Comparison of ENCODE assay signal across 8 cellular contexts in the genomic region with DNA sequence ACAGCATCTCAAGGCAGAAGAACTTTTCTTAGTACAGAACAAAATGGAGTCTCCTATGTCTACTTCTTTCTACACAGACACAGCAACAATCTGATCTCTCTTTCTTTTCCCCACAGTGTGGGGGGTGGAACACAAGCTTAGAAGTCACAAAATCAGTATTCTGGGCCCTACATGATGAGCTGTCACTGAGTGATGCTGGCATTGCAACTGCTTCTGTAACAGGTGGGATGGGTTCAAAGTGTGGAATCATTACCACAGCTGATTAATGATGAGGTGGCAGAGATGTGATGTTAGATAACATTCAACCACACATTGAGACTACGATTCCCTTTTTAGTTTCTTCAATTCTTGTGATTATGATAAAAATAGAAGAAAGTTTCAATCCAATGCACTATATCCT. TPM values are rescaled to one million over a fixed set of nuclear protein-coding genes. Genes with fewer than 3 reads are reported as not detected.
A peak's percentile ranks its signal among the peaks of the same experiment; 100 is the strongest.
DNase-seq lines count a peak whose midpoint lies in the region; ATAC-seq, FAIRE-seq and TF ChIP-seq lines count a peak whose summit lies in the region.
"Not testable (repeated sequence)": the region's sequence is repeated elsewhere in the genome, so short reads cannot be mapped to it uniquely, and the experiment has no call there.

No MANE protein-coding gene starts in this region.

- POLR2A ChIA-PET in A549 (lab: Yijun Ruan, JAX); activated CD4-positive, alpha-beta memory T cell treated with anti-CD3 and anti-CD28 coated beads for 36 hours (lab: Charles Lee); naive thymus-derived CD4-positive, alpha-beta T cell (lab: Charles Lee): not testable (repeated sequence)
- POLR2A ChIA-PET in T-cell (lab: Charles Lee) = interaction anchor here in 1 of 2 donors (0.7 kb wide), 1 partner anchor 8 kb away, joined by 3 read pairs; no protein-coding TSS in a partner anchor

- not testable (repeated sequence) for H3K4me3 Mint-ChIP-seq in T-cell; activated CD4-positive, alpha-beta memory T cell treated with anti-CD3 and anti-CD28 coated beads for 36 hours; activated naive CD4-positive, alpha-beta T cell treated with anti-CD3 and anti-CD28 coated beads for 36 hours; endodermal cell; naive thymus-derived CD4-positive, alpha-beta T cell

- not testable (repeated sequence) for H3K27ac ChIP-seq in A549; endodermal cell (ENCODE audit: low read depth, low read length); naive thymus-derived CD4-positive, alpha-beta T cell (ENCODE audit: low read depth, low read length)

- TF ChIP-seq POLR2A in A549 (IDR thresholded peaks at IDR 0.05; ENCODE audit: low read length) = not testable (repeated sequence)

- intact Hi-C loops in activated CD4-positive, alpha-beta memory T cell treated with anti-CD3 and anti-CD28 coated beads for 36 hours (cut with micrococcal nuclease); activated naive CD4-positive, alpha-beta T cell treated with anti-CD3 and anti-CD28 coated beads for 36 hours (cut with micrococcal nuclease); naive thymus-derived CD4-positive, alpha-beta T cell (cut with micrococcal nuclease): not testable (repeated sequence)

- H3K9ac ChIP-seq in endodermal cell (ENCODE audit: extremely low read depth, low read length, poor library complexity, severe bottlenecking) = not testable (repeated sequence)

- not testable (repeated sequence) for H3K27me3 ChIP-seq in endodermal cell (ENCODE audit: control insufficient read depth, insufficient read depth, low read length, poor library complexity, severe bottlenecking); naive thymus-derived CD4-positive, alpha-beta T cell (ENCODE audit: control insufficient read depth in 2 of 2, insufficient read depth in 2 of 2, low read length in 2 of 2)

- 35% methylated on average over 1 of the region's 1 CpG for WGBS in A549 (ENCODE audit: missing lambda C conversion rate)
- no CpG with 5 or more reads among the region's 1 CpG for WGBS in endodermal cell (ENCODE audit: insufficient coverage in 1 of 2, insufficient read length in 1 of 2), 2 experiments

- not testable (repeated sequence) for H3K9me3 ChIP-seq in A549; endodermal cell (ENCODE audit: control insufficient read depth, low read length); naive thymus-derived CD4-positive, alpha-beta T cell (ENCODE audit: control insufficient read depth in 2 of 3, low read length in 3 of 3)

- not testable (repeated sequence) for H3K9me3 Mint-ChIP-seq in T-cell; activated CD4-positive, alpha-beta memory T cell treated with anti-CD3 and anti-CD28 coated beads for 36 hours; activated naive CD4-positive, alpha-beta T cell treated with anti-CD3 and anti-CD28 coated beads for 36 hours; endodermal cell; naive thymus-derived CD4-positive, alpha-beta T cell

- not testable (repeated sequence) for H3K36me3 ChIP-seq in endodermal cell (ENCODE audit: control insufficient read depth, insufficient read depth, low read length); naive thymus-derived CD4-positive, alpha-beta T cell (ENCODE audit: control insufficient read depth in 2 of 3, insufficient read depth in 3 of 3, low read length in 3 of 3)

- not testable (repeated sequence) for TF ChIP-seq EP300 in A549 (IDR thresholded peaks at IDR 0.05)

- not testable (repeated sequence) for ATAC-seq in A549
- ATAC-seq in T-cell (replicated peaks in 1 of 4) = peak; percentile 43 to 68 (median 54)
- ATAC-seq in naive thymus-derived CD4-positive, alpha-beta T cell = peak; percentile 67

- H3K27me3 Mint-ChIP-seq in T-cell; activated CD4-positive, alpha-beta memory T cell treated with anti-CD3 and anti-CD28 coated beads for 36 hours; activated naive CD4-positive, alpha-beta T cell treated with anti-CD3 and anti-CD28 coated beads for 36 hours (ENCODE audit: low read depth); endodermal cell (ENCODE audit: insufficient read depth); naive thymus-derived CD4-positive, alpha-beta T cell: not testable (repeated sequence)

- not testable (repeated sequence) for TF ChIP-seq CTCF in A549 (IDR thresholded peaks at IDR 0.05); endodermal cell (conservative IDR thresholded peaks at IDR 0.05)

- peaks cover 24% of the 10 kb centered on the region for H3K4me1 ChIP-seq in A549
- not testable (repeated sequence) for H3K4me1 ChIP-seq in endodermal cell (ENCODE audit: control insufficient read depth, insufficient read depth, low read length); naive thymus-derived CD4-positive, alpha-beta T cell (ENCODE audit: control insufficient read depth in 2 of 2, insufficient read depth in 2 of 2, low read length in 2 of 2)

- DNase-seq in A549 (ENCODE audit: low read depth in 1 of 2, low spot score in 1 of 2); T-cell; naive thymus-derived CD4-positive, alpha-beta T cell: not testable (repeated sequence)
- DNase-seq in HS-5 (ENCODE audit: low read depth) (peak; percentile 76), endodermal cell (peak; percentile 29)
- peak; percentile 78 for DNase-seq in activated CD4-positive, alpha-beta memory T cell treated with anti-CD3 and anti-CD28 coated beads for 36 hours
- DNase-seq in activated naive CD4-positive, alpha-beta T cell treated with anti-CD3 and anti-CD28 coated beads for 36 hours = peak; percentile 79
- peak; percentile 45 to 60 (median 46) for DNase-seq in stimulated activated CD4-positive, alpha-beta T cell treated with anti-CD3 and anti-CD28 coated beads, TNF-alpha, amount 100 ng/mL, for 24 hours (ENCODE audit: low read depth in 3 of 3)

- H3K27ac Mint-ChIP-seq in T-cell = peak overlapping the region in 1 of 2 donors; percentile 56
- peak overlapping the region; percentile 70 for H3K27ac Mint-ChIP-seq in activated CD4-positive, alpha-beta memory T cell treated with anti-CD3 and anti-CD28 coated beads for 36 hours
- peak overlapping the region; percentile 80 for H3K27ac Mint-ChIP-seq in activated naive CD4-positive, alpha-beta T cell treated with anti-CD3 and anti-CD28 coated beads for 36 hours
- not testable (repeated sequence) for H3K27ac Mint-ChIP-seq in endodermal cell; naive thymus-derived CD4-positive, alpha-beta T cell

- H3K4me3 ChIP-seq in A549; endodermal cell (ENCODE audit: low read length); naive thymus-derived CD4-positive, alpha-beta T cell (ENCODE audit: low read length): not testable (repeated sequence)

- FAIRE-seq in A549 (lab: Jason Lieb, UNC) = peak; percentile 7

- CTCF ChIA-PET in A549 (lab: Yijun Ruan, JAX) = interaction anchor here (6.2 kb wide), 1 partner anchor 15 kb away, joined by 169 read pairs; no protein-coding TSS in a partner anchor
- CTCF ChIA-PET in T-cell (lab: Charles Lee); naive thymus-derived CD4-positive, alpha-beta T cell (lab: Charles Lee): not testable (repeated sequence)
- CTCF ChIA-PET in activated CD4-positive, alpha-beta memory T cell treated with anti-CD3 and anti-CD28 coated beads for 36 hours (lab: Charles Lee) = interaction anchor here (0.9 kb wide), 1 partner anchor 107 kb away, joined by 4 read pairs; no protein-coding TSS in a partner anchor
- CTCF ChIA-PET in activated naive CD4-positive, alpha-beta T cell treated with anti-CD3 and anti-CD28 coated beads for 36 hours (lab: Charles Lee) = interaction anchor here (0.7 kb wide), 1 partner anchor 128 kb away, joined by 3 read pairs; no protein-coding TSS in a partner anchor

- not testable (repeated sequence) for H3K36me3 Mint-ChIP-seq in T-cell; activated CD4-positive, alpha-beta memory T cell treated with anti-CD3 and anti-CD28 coated beads for 36 hours; activated naive CD4-positive, alpha-beta T cell treated with anti-CD3 and anti-CD28 coated beads for 36 hours (ENCODE audit: low read depth); endodermal cell (ENCODE audit: low read depth); naive thymus-derived CD4-positive, alpha-beta T cell

- not testable (repeated sequence) for TF ChIP-seq RAD21 in A549 (conservative IDR thresholded peaks at IDR 0.05 in 1 of 2, IDR thresholded peaks at IDR 0.05 in 1 of 2)

- not testable (repeated sequence) for H3K4me2 ChIP-seq in A549

- H3K4me1 Mint-ChIP-seq in T-cell = peaks cover 9 to 25% (median 11%) of the 10 kb centered on the region in 3 donors
- peaks cover 31% of the 10 kb centered on the region for H3K4me1 Mint-ChIP-seq in activated CD4-positive, alpha-beta memory T cell treated with anti-CD3 and anti-CD28 coated beads for 36 hours (ENCODE audit: low read depth)
- H3K4me1 Mint-ChIP-seq in activated naive CD4-positive, alpha-beta T cell treated with anti-CD3 and anti-CD28 coated beads for 36 hours (ENCODE audit: low read depth) = peaks cover 29% of the 10 kb centered on the region
- not testable (repeated sequence) for H3K4me1 Mint-ChIP-seq in endodermal cell
- H3K4me1 Mint-ChIP-seq in naive thymus-derived CD4-positive, alpha-beta T cell = peaks cover 0 to 20% (median 10%) of the 10 kb centered on the region in 7 donors

RNA-seq across cellular contexts. Expression of a gene that starts 10.5 kb away (rescaled TPM):
- polyA plus RNA-seq in A549 (2011; rRNA removed) (2.4 and 2.6 TPM in 2 replicates), A549 (2017; fragmentation: RNase III; extraction: RNeasy Plus Mini Kit Qiagen cat#74134 plus additional on column Dnase treatment) (0.36 to 0.43 TPM (median 0.36 TPM) in 3 replicates)
- polyA plus RNA-seq in A549 (2012; cell fraction: cytosol; rRNA removed) = 0.98 and 1.2 TPM in 2 replicates
- polyA plus RNA-seq in A549 (2012; cell fraction: nucleus; rRNA removed) = 1.0 and 1.2 TPM in 2 replicates
- 3.1 and 4.4 TPM in 2 replicates for polyA minus RNA-seq in A549 (2011; rRNA and poly(A)+ RNA removed)
- total RNA-seq in T-cell (10 to 100 TPM in 1 of 5 donors, 1 to 10 TPM in 4; 1.9 to 26.9 (median 4.5) TPM), endodermal cell (1 to 10 TPM; 4.9 to 5.6 TPM)
- 1 to 10 TPM; 2.0 to 4.1 TPM for total RNA-seq in activated CD4-positive, alpha-beta memory T cell treated with anti-CD3 and anti-CD28 coated beads for 36 hours
- total RNA-seq in activated naive CD4-positive, alpha-beta T cell treated with anti-CD3 and anti-CD28 coated beads for 36 hours = 1 to 10 TPM; 2.4 to 3.5 TPM
- 2.7 TPM for polyA plus RNA-seq in endodermal cell (2013, experiment 1 of 2)
- polyA plus RNA-seq in endodermal cell (2013, experiment 2 of 2) = 2.7 TPM
- 10 to 100 TPM in 3 of 5 experiments, 1 to 10 TPM in 2; 4.1 to 15.6 (median 11.5) TPM for total RNA-seq in naive thymus-derived CD4-positive, alpha-beta T cell
- polyA plus RNA-seq in naive thymus-derived CD4-positive, alpha-beta T cell = 1 to 10 TPM in 1 of 2 donors, under 1 TPM in 1; 0.85 to 2.1 TPM
